ENCODE assay signal across 30 cellular contexts in the genomic region with DNA sequence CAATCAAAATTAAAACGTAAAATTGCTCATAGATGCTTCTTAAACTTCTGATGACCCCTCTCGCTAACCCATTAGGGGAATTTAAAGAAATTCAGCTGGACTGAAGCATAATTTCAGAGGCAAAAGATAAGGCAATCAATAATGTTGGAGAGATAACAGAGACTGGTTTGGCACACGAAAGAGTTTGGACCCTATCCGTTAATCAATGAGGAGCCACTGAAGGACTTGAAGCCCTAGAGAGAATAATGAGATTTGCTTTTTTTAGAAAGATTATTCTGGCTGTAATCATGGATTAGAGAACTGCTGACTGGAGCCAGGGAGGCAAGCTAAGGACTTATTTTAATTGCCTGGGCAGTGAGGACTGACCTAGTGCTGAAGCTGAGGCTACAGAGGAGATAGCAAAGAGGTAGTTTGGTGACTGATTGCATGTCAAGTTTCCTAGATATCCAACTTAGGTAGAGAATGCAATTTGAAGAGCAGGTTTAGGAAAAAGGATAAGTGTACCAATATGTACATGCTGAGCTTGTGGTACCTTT. TPM values are rescaled to one million over a fixed set of nuclear protein-coding genes. Genes with fewer than 3 reads are reported as not detected.
"Had no signal": no experiment of that assay in that cellular context is flagged by ENCODE, and none has a peak within 500 bp of the region (broad histone marks: within the 10 kb centered on the region; RNA-seq: fewer than 3 reads in every experiment).

No MANE protein-coding gene starts in this region.

- H3K27me3 ChIP-seq: ascending aorta, body of pancreas, SJSA1 had no signal

- H3K4me1 ChIP-seq: ascending aorta, body of pancreas had no signal

- H3K4me3 Mint-ChIP-seq: activated CD4-positive, alpha-beta T cell treated with anti-CD3 and anti-CD28 coated beads, Interleukin-2, amount 10 ng/mL, durations not matched to agents 24 days and 14 days; activated CD8-positive, alpha-beta memory T cell treated with anti-CD3 and anti-CD28 coated beads, Interleukin-2, amount 10 ng/mL, durations not matched to agents 7 days and 5 days; activated naive CD8-positive, alpha-beta T cell treated with anti-CD3 and anti-CD28 coated beads, Interleukin-2, amount 50 U/mL, for 24 hours; activated T-cell treated with anti-CD3 and anti-CD28 coated beads, Interleukin-2, amount 50 U/mL, for 24 hours; activated T-helper 1 cell treated with anti-CD3 and anti-CD28 coated beads, Interleukin-12 subunit alpha, Interleukin-12 subunit beta, Interleukin-2, Interleukin-4 antibody, amounts not matched to agents 30 ng/mL and 10 ng/mL and 1 ng/mL, durations not matched to agents 14 hours and 24 hours and 36 hours; T-helper 1 cell treated with Interleukin-12 subunit alpha and Interleukin-12 subunit beta and Interleukin-4 antibody, amounts not matched to agents 30 μg/mL and 1 μg/mL, for 36 hours; WTC11 had no signal

- H3K4me1 Mint-ChIP-seq: activated CD4-positive, alpha-beta T cell treated with anti-CD3 and anti-CD28 coated beads, Interleukin-2, amount 10 ng/mL, durations not matched to agents 24 days and 14 days; activated CD8-positive, alpha-beta memory T cell treated with anti-CD3 and anti-CD28 coated beads, Interleukin-2, amount 10 ng/mL, durations not matched to agents 7 days and 5 days; activated naive CD8-positive, alpha-beta T cell treated with anti-CD3 and anti-CD28 coated beads, Interleukin-2, amount 50 U/mL, for 24 hours had no signal

- H3K27ac ChIP-seq: ascending aorta, body of pancreas, KMS-11, SJSA1 had no signal

- H3K4me2 ChIP-seq: KMS-11 had no signal

- H3K9me3 Mint-ChIP-seq: activated T-helper 1 cell treated with anti-CD3 and anti-CD28 coated beads, Interleukin-12 subunit alpha, Interleukin-12 subunit beta, Interleukin-2, Interleukin-4 antibody, amounts not matched to agents 30 ng/mL and 10 ng/mL and 1 ng/mL, durations not matched to agents 14 hours and 24 hours and 36 hours had no signal

- DNase-seq: activated CD4-positive, alpha-beta T cell treated with anti-CD3 and anti-CD28 coated beads, Interleukin-2, amount 10 ng/mL, durations not matched to agents 24 days and 14 days; activated CD4-positive, alpha-beta T cell treated with anti-CD3 and anti-CD28 coated beads, Interleukin-2, amount 50 U/mL, for 48 hours; activated CD4-positive, CD25-positive, alpha-beta regulatory T cell treated with anti-CD3 and anti-CD28 coated beads, Interleukin-2, amount 50 U/mL, for 72 hours; activated CD8-positive, alpha-beta memory T cell treated with anti-CD3 and anti-CD28 coated beads, Interleukin-2, amount 10 ng/mL, durations not matched to agents 7 days and 5 days; activated effector memory CD4-positive, alpha-beta T cell treated with Interleukin-2 at 50 U/mL for 16 hours; activated naive CD4-positive, alpha-beta T cell; activated naive CD8-positive, alpha-beta T cell treated with anti-CD3 and anti-CD28 coated beads, Interleukin-2, amount 50 U/mL, for 24 hours; activated T-cell treated with anti-CD3 and anti-CD28 coated beads, Interleukin-2, amount 50 U/mL, for 24 hours; amniotic stem cell; body of pancreas; central memory CD4-positive, alpha-beta T cell; NCI-H1092; NCI-H1417; NCI-H1694; NCI-H2029; NCI-H2107; NCI-H2171 treated with DMSO at 0.1 percent for 48 hours; NCI-H226; NCI-H526; NCI-H774; NK-92 treated with Interleukin-12 subunit alpha and Interleukin-12 subunit beta, amount 100 ng/mL, for 24 hours; PC-3; SHP77 had no signal

- H3K36me3 Mint-ChIP-seq: activated CD8-positive, alpha-beta memory T cell treated with anti-CD3 and anti-CD28 coated beads, Interleukin-2, amount 10 ng/mL, durations not matched to agents 7 days and 5 days; activated naive CD4-positive, alpha-beta T cell treated with anti-CD3 and anti-CD28 coated beads, Interleukin-2, amount 50 U/mL, for 72 hours; WTC11 had no signal

- ATAC-seq: activated CD8-positive, alpha-beta memory T cell treated with anti-CD3 and anti-CD28 coated beads, Interleukin-2, amount 10 ng/mL, durations not matched to agents 7 days and 5 days; activated naive CD4-positive, alpha-beta T cell treated with anti-CD3 and anti-CD28 coated beads, Interleukin-2, amount 50 U/mL, for 72 hours; activated naive CD8-positive, alpha-beta T cell treated with anti-CD3 and anti-CD28 coated beads, Interleukin-2, amount 50 U/mL, for 24 hours; body of pancreas; PC-3; WTC11 had no signal

- H3K27ac Mint-ChIP-seq: activated CD4-positive, alpha-beta T cell treated with anti-CD3 and anti-CD28 coated beads, Interleukin-2, amount 10 ng/mL, durations not matched to agents 24 days and 14 days; activated CD8-positive, alpha-beta memory T cell treated with anti-CD3 and anti-CD28 coated beads, Interleukin-2, amount 10 ng/mL, durations not matched to agents 7 days and 5 days; activated naive CD4-positive, alpha-beta T cell treated with anti-CD3 and anti-CD28 coated beads, Interleukin-2, amount 50 U/mL, for 72 hours; activated naive CD8-positive, alpha-beta T cell treated with anti-CD3 and anti-CD28 coated beads, Interleukin-2, amount 50 U/mL, for 24 hours; activated T-cell treated with anti-CD3 and anti-CD28 coated beads, Interleukin-2, amount 50 U/mL, for 24 hours; activated T-helper 1 cell treated with anti-CD3 and anti-CD28 coated beads, Interleukin-12 subunit alpha, Interleukin-12 subunit beta, Interleukin-2, Interleukin-4 antibody, amounts not matched to agents 30 ng/mL and 10 ng/mL and 1 ng/mL, durations not matched to agents 14 hours and 24 hours and 36 hours; T-helper 1 cell treated with Interleukin-12 subunit alpha and Interleukin-12 subunit beta and Interleukin-4 antibody, amounts not matched to agents 30 μg/mL and 1 μg/mL, for 36 hours; WTC11 had no signal

- H3K4me3 ChIP-seq: ascending aorta, body of pancreas, SJSA1 had no signal

- H3K36me3 ChIP-seq: ascending aorta, SJSA1 had no signal

- H3K27me3 Mint-ChIP-seq: activated CD4-positive, alpha-beta T cell treated with anti-CD3 and anti-CD28 coated beads, Interleukin-2, amount 10 ng/mL, durations not matched to agents 24 days and 14 days; activated CD8-positive, alpha-beta memory T cell treated with anti-CD3 and anti-CD28 coated beads, Interleukin-2, amount 10 ng/mL, durations not matched to agents 7 days and 5 days; activated T-cell treated with anti-CD3 and anti-CD28 coated beads, Interleukin-2, amount 50 U/mL, for 24 hours had no signal

RNA-seq across cellular contexts. Expression of a gene that starts 11.9 kb away (rescaled TPM):
- total RNA-seq: activated CD4-positive, alpha-beta T cell treated with anti-CD3 and anti-CD28 coated beads, Interleukin-2, amount 10 ng/mL, durations not matched to agents 24 days and 14 days had no signal
